1 cellular context compared by ENCODE assay signal in genomic region chr7:64999165-65000004, GRCh38.
TF ChIP-seq lines count a peak whose summit lies in the region.

No MANE protein-coding gene starts in this region.

TF ChIP-seq in HepG2, 621 proteins besides CTCF, POLR2A, EP300 and RAD21 (continued from another document and continues in another):
- TF ChIP-seq REST (IDR thresholded peaks at IDR 0.05; ENCODE audit: borderline replicate concordance in 1 of 2, low read depth in 1 of 2, low read length in 2 of 2): no peak
- no peak for TF ChIP-seq ZNF660 (CRISPR knock-in tag; IDR thresholded peaks at IDR 0.05; ENCODE audit: borderline replicate concordance, low read depth)
- no peak; the same call in 1 of the 2 replicates for TF ChIP-seq BCL3 (CRISPR knock-in tag; IDR thresholded peaks at IDR 0.05)
- 0 out of 2 replicates have a peak, but pooled peaks have one; percentile 24 for TF ChIP-seq ZNF281 (CRISPR knock-in tag; IDR thresholded peaks at IDR 0.05; ENCODE audit: borderline replicate concordance)
- no peak for TF ChIP-seq ZNF790 (CRISPR knock-in tag; IDR thresholded peaks at IDR 0.05; ENCODE audit: borderline replicate concordance)
- TF ChIP-seq DZIP1 (CRISPR knock-in tag; IDR thresholded peaks at IDR 0.05): no peak
- no peak for TF ChIP-seq ZNF768 (CRISPR knock-in tag; IDR thresholded peaks at IDR 0.05)
- TF ChIP-seq PRDM10 (CRISPR knock-in tag; IDR thresholded peaks at IDR 0.05; ENCODE audit: low read depth): no peak; the same call in 1 of the 2 replicates
- TF ChIP-seq ZNF292 (CRISPR knock-in tag; IDR thresholded peaks at IDR 0.05; ENCODE audit: borderline replicate concordance, low read depth): no peak
- no peak for TF ChIP-seq ZNF333 (CRISPR knock-in tag; IDR thresholded peaks at IDR 0.05; ENCODE audit: borderline replicate concordance)
- TF ChIP-seq GTF3A (CRISPR knock-in tag; conservative IDR thresholded peaks at IDR 0.05): 0 out of 2 replicates have a peak, but pooled peaks have one; percentile 7
- no peak for TF ChIP-seq HOXA3 (CRISPR knock-in tag; IDR thresholded peaks at IDR 0.05)
- no peak for TF ChIP-seq NAIF1 (CRISPR knock-in tag; IDR thresholded peaks at IDR 0.05; ENCODE audit: borderline replicate concordance)
- no peak for TF ChIP-seq TBP (CRISPR knock-in tag; IDR thresholded peaks at IDR 0.05)
- TF ChIP-seq MTF2 (CRISPR knock-in tag; IDR thresholded peaks at IDR 0.05; ENCODE audit: borderline replicate concordance): no peak
- no peak for TF ChIP-seq PHB2 (IDR thresholded peaks at IDR 0.05; ENCODE audit: partially characterized antibody)
- TF ChIP-seq THAP11 (CRISPR knock-in tag; IDR thresholded peaks at IDR 0.05): peak; percentile 80
- TF ChIP-seq KAT8 (CRISPR knock-in tag; IDR thresholded peaks at IDR 0.05): peak; percentile 79; the same call in 1 of the 2 replicates
- TF ChIP-seq NPAS2 (CRISPR knock-in tag; IDR thresholded peaks at IDR 0.05; ENCODE audit: borderline replicate concordance): no peak
- peak; percentile 33 for TF ChIP-seq PHF5A (CRISPR knock-in tag; IDR thresholded peaks at IDR 0.05; ENCODE audit: low read depth, unreplicated experiment)
- no peak for TF ChIP-seq BATF2 (CRISPR knock-in tag; IDR thresholded peaks at IDR 0.05)
- no peak for TF ChIP-seq ZBTB8A (CRISPR knock-in tag; IDR thresholded peaks at IDR 0.05; ENCODE audit: borderline replicate concordance, low read depth)
- peak; percentile 60; the same call in 1 of the 2 replicates for TF ChIP-seq GFI1 (CRISPR knock-in tag; IDR thresholded peaks at IDR 0.05; ENCODE audit: borderline replicate concordance)
- no peak for TF ChIP-seq ZNF44 (CRISPR knock-in tag; IDR thresholded peaks at IDR 0.05)
- 0 out of 2 replicates have a peak, but pooled peaks have one; percentile 39 for TF ChIP-seq ZNF782 (CRISPR knock-in tag; IDR thresholded peaks at IDR 0.05; ENCODE audit: borderline replicate concordance)
- TF ChIP-seq ZNF550 (CRISPR knock-in tag; IDR thresholded peaks at IDR 0.05; ENCODE audit: borderline replicate concordance): no peak
- peak; percentile 91 for TF ChIP-seq MED8 (CRISPR knock-in tag; IDR thresholded peaks at IDR 0.05; ENCODE audit: insufficient replicate concordance)
- no peak for TF ChIP-seq CBX5 (CRISPR knock-in tag; IDR thresholded peaks at IDR 0.05; ENCODE audit: borderline replicate concordance)
- TF ChIP-seq NR1H2 (CRISPR knock-in tag; IDR thresholded peaks at IDR 0.05; ENCODE audit: borderline replicate concordance, low read depth): no peak
- TF ChIP-seq KLF12 (CRISPR knock-in tag; IDR thresholded peaks at IDR 0.05; ENCODE audit: borderline replicate concordance): no peak
- peak; percentile 95 for TF ChIP-seq RXRB (CRISPR knock-in tag; IDR thresholded peaks at IDR 0.05; ENCODE audit: borderline replicate concordance)
- no peak; the same call in 1 of the 2 replicates for TF ChIP-seq ZNF678 (CRISPR knock-in tag; IDR thresholded peaks at IDR 0.05)
- peak; percentile 79 for TF ChIP-seq ZFP1 (CRISPR knock-in tag; IDR thresholded peaks at IDR 0.05)
- no peak for TF ChIP-seq ZNF138 (CRISPR knock-in tag; IDR thresholded peaks at IDR 0.05; ENCODE audit: low read depth)
- no peak for TF ChIP-seq ZNF143 (CRISPR knock-in tag; IDR thresholded peaks at IDR 0.05)
- TF ChIP-seq JARID2 (CRISPR knock-in tag; IDR thresholded peaks at IDR 0.05; ENCODE audit: insufficient replicate concordance): no peak
- TF ChIP-seq AGO2 (optimal IDR thresholded peaks at IDR 0.05; ENCODE audit: low read depth, low read length): no peak
- no peak for TF ChIP-seq MNT (IDR thresholded peaks at IDR 0.05)
- peak; percentile 71; the same call in 1 of the 2 replicates for TF ChIP-seq HNF4G (IDR thresholded peaks at IDR 0.05; ENCODE audit: borderline replicate concordance, low read depth, low read length)
- TF ChIP-seq HNF4G (CRISPR knock-in tag; IDR thresholded peaks at IDR 0.05; ENCODE audit: borderline replicate concordance, low read depth): no peak; the same call in 1 of the 2 replicates
- peak; percentile 63 for TF ChIP-seq ZMAT3 (CRISPR knock-in tag; conservative IDR thresholded peaks at IDR 0.05)
- no peak for TF ChIP-seq SP2 (CRISPR knock-in tag; IDR thresholded peaks at IDR 0.05)
- peak; percentile 75; the same call in 1 of the 2 replicates for TF ChIP-seq ZNF362 (CRISPR knock-in tag; IDR thresholded peaks at IDR 0.05; ENCODE audit: borderline replicate concordance)
- TF ChIP-seq RBAK (CRISPR knock-in tag; IDR thresholded peaks at IDR 0.05): no peak
- TF ChIP-seq ZNF776 (CRISPR knock-in tag; IDR thresholded peaks at IDR 0.05): no peak
- TF ChIP-seq THYN1 (CRISPR knock-in tag; IDR thresholded peaks at IDR 0.05; ENCODE audit: borderline replicate concordance, low read depth): no peak
